Comparison of ENCODE assay signal across 36 cellular contexts in genomic region chr1:114350731-114351445, GRCh38.
"Had no signal": no experiment of that assay in that cellular context is flagged by ENCODE, and none has a peak within 500 bp of the region (broad histone marks: within the 10 kb centered on the region; RNA-seq: fewer than 3 reads in every experiment).

No MANE protein-coding gene starts in this region.

- H3K27me3 Mint-ChIP-seq: activated CD4-positive, alpha-beta memory T cell treated with anti-CD3 and anti-CD28 coated beads for 36 hours; activated CD4-positive, alpha-beta T cell treated with anti-CD3 and anti-CD28 coated beads, Interleukin-2, amount 10 ng/mL, durations not matched to agents 24 days and 14 days; activated CD8-positive, alpha-beta T cell treated with anti-CD3 and anti-CD28 coated beads for 36 hours; activated naive CD4-positive, alpha-beta T cell treated with anti-CD3 and anti-CD28 coated beads, Interleukin-2, amount 50 U/mL, for 24 hours; activated naive CD8-positive, alpha-beta T cell; activated naive CD8-positive, alpha-beta T cell treated with anti-CD3 and anti-CD28 coated beads, Interleukin-2, amount 10 ng/mL, durations not matched to agents 7 days and 5 days; activated naive CD8-positive, alpha-beta T cell treated with anti-CD3 and anti-CD28 coated beads, Interleukin-2, amount 50 U/mL, for 24 hours; activated T-helper 17 cell treated with anti-CD3 and anti-CD28 coated beads, Interleukin-2, amount 50 U/mL, for 72 hours; central memory CD8-positive, alpha-beta T cell had no signal

- H3K36me3 Mint-ChIP-seq: activated CD4-positive, alpha-beta memory T cell treated with anti-CD3 and anti-CD28 coated beads for 36 hours; activated naive CD4-positive, alpha-beta T cell treated with anti-CD3 and anti-CD28 coated beads, Interleukin-2, amount 10 ng/mL, durations not matched to agents 7 days and 5 days; activated naive CD4-positive, alpha-beta T cell treated with anti-CD3 and anti-CD28 coated beads, Interleukin-2, amount 50 U/mL, for 24 hours; activated naive CD8-positive, alpha-beta T cell; activated naive CD8-positive, alpha-beta T cell treated with anti-CD3 and anti-CD28 coated beads, Interleukin-2, amount 10 ng/mL, durations not matched to agents 7 days and 5 days; brain had no signal

- H3K4me3 Mint-ChIP-seq: activated B cell treated with CpG ODN at 0.5 μM for 24 hours; activated CD4-positive, alpha-beta memory T cell treated with anti-CD3 and anti-CD28 coated beads for 36 hours; activated CD4-positive, alpha-beta T cell treated with anti-CD3 and anti-CD28 coated beads, Interleukin-2, amount 10 ng/mL, durations not matched to agents 24 days and 14 days; activated CD8-positive, alpha-beta T cell treated with anti-CD3 and anti-CD28 coated beads for 36 hours; activated naive CD4-positive, alpha-beta T cell treated with anti-CD3 and anti-CD28 coated beads, Interleukin-2, amount 10 ng/mL, durations not matched to agents 7 days and 5 days; activated naive CD4-positive, alpha-beta T cell treated with anti-CD3 and anti-CD28 coated beads, Interleukin-2, amount 50 U/mL, for 24 hours; activated naive CD8-positive, alpha-beta T cell; activated naive CD8-positive, alpha-beta T cell treated with anti-CD3 and anti-CD28 coated beads, Interleukin-2, amount 10 ng/mL, durations not matched to agents 7 days and 5 days; activated naive CD8-positive, alpha-beta T cell treated with anti-CD3 and anti-CD28 coated beads, Interleukin-2, amount 50 U/mL, for 24 hours; activated T-cell treated with anti-CD3 and anti-CD28 coated beads, Interleukin-2, amount 50 U/mL, for 4 hours; activated T-cell treated with anti-CD3 and anti-CD28 coated beads, Interleukin-2, amount 50 U/mL, for 72 hours; activated T-helper 1 cell treated with anti-CD3 and anti-CD28 coated beads, Interleukin-12 subunit alpha, Interleukin-12 subunit beta, Interleukin-2, Interleukin-4 antibody, amounts not matched to agents 30 ng/mL and 10 ng/mL and 1 ng/mL, durations not matched to agents 14 hours and 24 hours and 36 hours; activated T-helper 17 cell treated with anti-CD3 and anti-CD28 coated beads, Interleukin-2, amount 50 U/mL, for 72 hours; central memory CD8-positive, alpha-beta T cell; T-helper 1 cell treated with Interleukin-12 subunit alpha and Interleukin-12 subunit beta and Interleukin-4 antibody, amounts not matched to agents 30 μg/mL and 1 μg/mL, for 36 hours; T-helper 2 cell treated with Interferon-gamma antibody and Interleukin-4, amounts not matched to agents 5 μg/mL and 100 μg/mL, for 36 hours had no signal

- H3K27ac ChIP-seq: ascending aorta, cardiac muscle cell, VCaP had no signal

- H3K9me3 Mint-ChIP-seq: activated B cell treated with CpG ODN at 0.5 μM for 24 hours; activated CD4-positive, alpha-beta memory T cell treated with anti-CD3 and anti-CD28 coated beads for 36 hours; activated CD4-positive, alpha-beta T cell treated with anti-CD3 and anti-CD28 coated beads, Interleukin-2, amount 10 ng/mL, durations not matched to agents 24 days and 14 days; activated CD8-positive, alpha-beta T cell treated with anti-CD3 and anti-CD28 coated beads for 36 hours; activated naive CD4-positive, alpha-beta T cell treated with anti-CD3 and anti-CD28 coated beads, Interleukin-2, amount 10 ng/mL, durations not matched to agents 7 days and 5 days; activated naive CD4-positive, alpha-beta T cell treated with anti-CD3 and anti-CD28 coated beads, Interleukin-2, amount 50 U/mL, for 24 hours; activated naive CD8-positive, alpha-beta T cell treated with anti-CD3 and anti-CD28 coated beads, Interleukin-2, amount 50 U/mL, for 24 hours; activated T-cell treated with anti-CD3 and anti-CD28 coated beads, Interleukin-2, amount 50 U/mL, for 4 hours; activated T-cell treated with anti-CD3 and anti-CD28 coated beads, Interleukin-2, amount 50 U/mL, for 72 hours; activated T-helper 1 cell treated with anti-CD3 and anti-CD28 coated beads, Interleukin-12 subunit alpha, Interleukin-12 subunit beta, Interleukin-2, Interleukin-4 antibody, amounts not matched to agents 30 ng/mL and 10 ng/mL and 1 ng/mL, durations not matched to agents 14 hours and 24 hours and 36 hours; activated T-helper 17 cell treated with anti-CD3 and anti-CD28 coated beads, Interleukin-2, amount 50 U/mL, for 72 hours; brain; central memory CD8-positive, alpha-beta T cell; T-helper 1 cell treated with Interleukin-12 subunit alpha and Interleukin-12 subunit beta and Interleukin-4 antibody, amounts not matched to agents 30 μg/mL and 1 μg/mL, for 36 hours; T-helper 2 cell treated with Interferon-gamma antibody and Interleukin-4, amounts not matched to agents 5 μg/mL and 100 μg/mL, for 36 hours had no signal

- H3K4me3 ChIP-seq: ascending aorta, cardiac muscle cell had no signal

- H3K27me3 ChIP-seq: ascending aorta, cardiac muscle cell had no signal

- H3K36me3 ChIP-seq: ascending aorta, cardiac muscle cell had no signal

- H3K27ac Mint-ChIP-seq: activated B cell treated with CpG ODN at 0.5 μM for 24 hours; activated CD4-positive, alpha-beta memory T cell treated with anti-CD3 and anti-CD28 coated beads for 36 hours; activated CD4-positive, alpha-beta T cell treated with anti-CD3 and anti-CD28 coated beads, Interleukin-2, amount 10 ng/mL, durations not matched to agents 24 days and 14 days; activated CD8-positive, alpha-beta T cell treated with anti-CD3 and anti-CD28 coated beads for 36 hours; activated naive CD4-positive, alpha-beta T cell treated with anti-CD3 and anti-CD28 coated beads, Interleukin-2, amount 10 ng/mL, durations not matched to agents 7 days and 5 days; activated naive CD4-positive, alpha-beta T cell treated with anti-CD3 and anti-CD28 coated beads, Interleukin-2, amount 50 U/mL, for 24 hours; activated naive CD8-positive, alpha-beta T cell; activated naive CD8-positive, alpha-beta T cell treated with anti-CD3 and anti-CD28 coated beads, Interleukin-2, amount 10 ng/mL, durations not matched to agents 7 days and 5 days; activated naive CD8-positive, alpha-beta T cell treated with anti-CD3 and anti-CD28 coated beads, Interleukin-2, amount 50 U/mL, for 24 hours; activated T-cell treated with anti-CD3 and anti-CD28 coated beads, Interleukin-2, amount 50 U/mL, for 72 hours; activated T-helper 1 cell treated with anti-CD3 and anti-CD28 coated beads, Interleukin-12 subunit alpha, Interleukin-12 subunit beta, Interleukin-2, Interleukin-4 antibody, amounts not matched to agents 30 ng/mL and 10 ng/mL and 1 ng/mL, durations not matched to agents 14 hours and 24 hours and 36 hours; activated T-helper 17 cell treated with anti-CD3 and anti-CD28 coated beads, Interleukin-2, amount 50 U/mL, for 72 hours; T-helper 1 cell treated with Interleukin-12 subunit alpha and Interleukin-12 subunit beta and Interleukin-4 antibody, amounts not matched to agents 30 μg/mL and 1 μg/mL, for 36 hours; T-helper 2 cell treated with Interferon-gamma antibody and Interleukin-4, amounts not matched to agents 5 μg/mL and 100 μg/mL, for 36 hours had no signal

- H3K9me3 ChIP-seq: ascending aorta had no signal

- ATAC-seq: activated CD8-positive, alpha-beta T cell treated with anti-CD3 and anti-CD28 coated beads for 36 hours; activated naive CD8-positive, alpha-beta T cell treated with anti-CD3 and anti-CD28 coated beads, Interleukin-2, amount 50 U/mL, for 24 hours; activated T-cell treated with anti-CD3 and anti-CD28 coated beads, Interleukin-2, amount 50 U/mL, for 4 hours; activated T-cell treated with anti-CD3 and anti-CD28 coated beads, Interleukin-2, amount 50 U/mL, for 72 hours; activated T-helper 17 cell treated with anti-CD3 and anti-CD28 coated beads, Interleukin-2, amount 50 U/mL, for 72 hours had no signal

- DNase-seq: activated B cell treated with CpG ODN at 0.5 μM for 24 hours; activated CD4-positive, alpha-beta memory T cell treated with anti-CD3 and anti-CD28 coated beads for 36 hours; activated CD4-positive, alpha-beta T cell treated with anti-CD3 and anti-CD28 coated beads for 4 hours; activated CD4-positive, alpha-beta T cell treated with anti-CD3 and anti-CD28 coated beads, Interleukin-2, amount 10 ng/mL, durations not matched to agents 24 days and 14 days; activated CD4-positive, alpha-beta T cell treated with anti-CD3 and anti-CD28 coated beads, Interleukin-2, amount 50 U/mL, for 1 hour; activated CD4-positive, alpha-beta T cell treated with anti-CD3 and anti-CD28 coated beads, Interleukin-2, amount 50 U/mL, for 4 hours; activated CD4-positive, CD25-positive, alpha-beta regulatory T cell treated with anti-CD3 and anti-CD28 coated beads, Interleukin-2, amount 50 U/mL, for 72 hours; activated CD8-positive, alpha-beta memory T cell treated with anti-CD3 and anti-CD28 coated beads, Interleukin-2, amount 50 U/mL, for 4 hours; activated CD8-positive, alpha-beta T cell treated with anti-CD3 and anti-CD28 coated beads for 36 hours; activated gamma-delta T cell; activated naive CD4-positive, alpha-beta T cell treated with anti-CD3 and anti-CD28 coated beads, Interleukin-2, amount 10 ng/mL, durations not matched to agents 7 days and 5 days; activated naive CD4-positive, alpha-beta T cell treated with Interleukin-2 at 50 U/mL for 16 hours; activated naive CD8-positive, alpha-beta T cell treated with anti-CD3 and anti-CD28 coated beads, Interleukin-2, amount 10 ng/mL, durations not matched to agents 7 days and 5 days; activated naive CD8-positive, alpha-beta T cell treated with anti-CD3 and anti-CD28 coated beads, Interleukin-2, amount 50 U/mL, for 24 hours; activated T-cell treated with anti-CD3 and anti-CD28 coated beads for 4 hours; activated T-cell treated with anti-CD3 and anti-CD28 coated beads, Interleukin-2, amount 50 U/mL, for 1 hour; activated T-cell treated with anti-CD3 and anti-CD28 coated beads, Interleukin-2, amount 50 U/mL, for 4 hours; activated T-cell treated with anti-CD3 and anti-CD28 coated beads, Interleukin-2, amount 50 U/mL, for 72 hours; amygdala; anterior cingulate cortex; caudate nucleus; SW 1271; T-helper 1 cell; T-helper 2 cell; T-helper 9 cell had no signal
